ENCODE assay signal across 8 cellular contexts in the genomic region with DNA sequence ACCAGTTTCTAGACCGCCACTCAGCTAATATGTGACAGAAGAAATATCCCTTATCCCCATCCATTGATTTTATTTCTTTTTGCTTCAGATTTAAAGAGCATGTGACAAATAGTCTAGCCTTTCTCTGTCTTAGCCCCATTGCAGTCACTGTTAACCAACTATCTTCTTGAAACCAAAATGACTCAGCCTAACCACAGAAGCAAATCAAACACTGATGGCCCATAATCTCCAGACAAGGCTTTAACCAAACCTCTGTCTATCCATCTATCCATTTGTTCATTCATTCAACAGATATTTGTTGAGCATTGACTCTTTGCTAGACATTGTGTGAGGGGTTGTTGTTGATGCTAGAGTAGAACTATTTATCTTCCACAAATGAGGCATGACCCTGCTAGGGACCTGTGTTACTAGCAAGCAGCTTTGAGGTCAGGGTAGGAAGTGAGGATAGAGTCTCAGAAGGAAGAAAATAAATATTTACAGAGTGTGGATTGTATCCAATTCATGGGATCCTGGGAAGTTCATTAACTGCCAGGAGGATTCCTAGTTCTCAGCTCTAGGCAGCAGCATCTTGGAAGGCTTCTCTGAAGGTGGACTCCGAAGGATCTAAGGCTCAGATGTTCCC. TPM values are rescaled to one million over a fixed set of nuclear protein-coding genes. Genes with fewer than 3 reads are reported as not detected.
DNase-seq lines count a peak whose midpoint lies in the region; ATAC-seq and TF ChIP-seq lines count a peak whose summit lies in the region.

No MANE protein-coding gene starts in this region.

- no peaks in the 10 kb centered on the region for H3K4me1 ChIP-seq in naive thymus-derived CD4-positive, alpha-beta T cell (ENCODE audit: control insufficient read depth in 2 of 2, insufficient read depth in 2 of 2, low read length in 2 of 2)

- H3K27ac ChIP-seq in naive thymus-derived CD4-positive, alpha-beta T cell (ENCODE audit: low read depth, low read length): no peak overlapping the region

- POLR2A ChIA-PET in naive thymus-derived CD4-positive, alpha-beta T cell (lab: Charles Lee): interaction anchor here (0.9 kb wide), 1 partner anchor 12 kb away, joined by 4 read pairs; no protein-coding TSS in a partner anchor

- peaks cover 0 to 12% (median 0%) of the 10 kb centered on the region in 7 donors for H3K4me1 Mint-ChIP-seq in naive thymus-derived CD4-positive, alpha-beta T cell

- H3K36me3 ChIP-seq in naive thymus-derived CD4-positive, alpha-beta T cell (ENCODE audit: control insufficient read depth in 2 of 3, insufficient read depth in 3 of 3, low read length in 3 of 3): peaks cover 0 to 3% (median 0%) of the 10 kb centered on the region in 3 experiments

- H3K27me3 Mint-ChIP-seq in naive thymus-derived CD4-positive, alpha-beta T cell: no peaks in the 10 kb centered on the region

- CTCF ChIA-PET in naive thymus-derived CD4-positive, alpha-beta T cell (lab: Charles Lee): no interaction called here

- H3K27me3 ChIP-seq in naive thymus-derived CD4-positive, alpha-beta T cell (ENCODE audit: control insufficient read depth in 2 of 2, insufficient read depth in 2 of 2, low read length in 2 of 2): no peaks in the 10 kb centered on the region

- peak overlapping the region in 2 of 9 donors; percentile 34 to 65 for H3K27ac Mint-ChIP-seq in naive thymus-derived CD4-positive, alpha-beta T cell

- peaks cover 5 to 34% (median 16%) of the 10 kb centered on the region in 5 donors for H3K36me3 Mint-ChIP-seq in naive thymus-derived CD4-positive, alpha-beta T cell

- H3K4me3 ChIP-seq in epithelial cell of esophagus (ENCODE audit: low read length): no peak overlapping the region
- H3K4me3 ChIP-seq in naive thymus-derived CD4-positive, alpha-beta T cell (ENCODE audit: low read length): no peak overlapping the region

- peak; percentile 97 for ATAC-seq in GM18502 (IDR thresholded peaks at IDR 0.05; ENCODE audit: poor library complexity, unreplicated experiment)
- ATAC-seq in GM21576 (IDR thresholded peaks at IDR 0.05; ENCODE audit: unreplicated experiment): peak; percentile 84
- ATAC-seq in HG03460 (IDR thresholded peaks at IDR 0.05; ENCODE audit: unreplicated experiment): peak; percentile 98
- ATAC-seq in naive thymus-derived CD4-positive, alpha-beta T cell: no peak

- intact Hi-C loops in naive thymus-derived CD4-positive, alpha-beta T cell (cut with micrococcal nuclease): no loop called here

- DNase-seq in epithelial cell of esophagus (ENCODE audit: low read depth) (peak; percentile 7), NCI-H524 (lab: John Stamatoyannopoulos, UW) (no peak), putamen (ENCODE audit: low spot score) (no peak)
- no peak for DNase-seq in naive thymus-derived CD4-positive, alpha-beta T cell
- no peak for DNase-seq in stimulated activated CD4-positive, alpha-beta T cell treated with anti-CD3 and anti-CD28 coated beads, Interleukin-12 subunit alpha, Interleukin-12 subunit beta, amount 100 ng/mL, for 4 hours

- peaks cover 0 to 5% (median 0%) of the 10 kb centered on the region in 11 donors for H3K9me3 Mint-ChIP-seq in naive thymus-derived CD4-positive, alpha-beta T cell

- H3K9me3 ChIP-seq in naive thymus-derived CD4-positive, alpha-beta T cell (ENCODE audit: control insufficient read depth in 2 of 3, low read length in 3 of 3): no peaks in the 10 kb centered on the region

- no peak for TF ChIP-seq CTCF in epithelial cell of esophagus (IDR thresholded peaks at IDR 0.05; ENCODE audit: insufficient read depth, low read depth, low read length, missing control alignments)

- H3K4me3 Mint-ChIP-seq in naive thymus-derived CD4-positive, alpha-beta T cell: peak overlapping the region in 1 of 10 donors; percentile 64

RNA-seq across cellular contexts. Expression of a gene that starts 22.5 kb away (rescaled TPM):
- 10 to 100 TPM; 32.1 to 46.3 (median 41.5) TPM for total RNA-seq in naive thymus-derived CD4-positive, alpha-beta T cell
- polyA plus RNA-seq in naive thymus-derived CD4-positive, alpha-beta T cell: 100 to 1,000 TPM in 1 of 2 donors, 10 to 100 TPM in 1; 96.3 to 103 TPM

RNA-seq across cellular contexts. Expression of a gene that starts 22.8 kb away (rescaled TPM):
- 10 to 100 TPM; 12.5 to 40.1 (median 27.1) TPM for total RNA-seq in naive thymus-derived CD4-positive, alpha-beta T cell
- polyA plus RNA-seq in naive thymus-derived CD4-positive, alpha-beta T cell: 10 to 100 TPM; 10.9 to 11.2 TPM

RNA-seq across cellular contexts. Expression of a gene that starts 39.8 kb away (rescaled TPM):
- 100 to 1,000 TPM; 113 to 342 (median 282) TPM for total RNA-seq in naive thymus-derived CD4-positive, alpha-beta T cell
- polyA plus RNA-seq in naive thymus-derived CD4-positive, alpha-beta T cell: 1,000 to 10,000 TPM; 2,157 to 2,919 TPM

RNA-seq across cellular contexts. Expression of a gene that starts 44.6 kb away (rescaled TPM):
- total RNA-seq in naive thymus-derived CD4-positive, alpha-beta T cell: 10 to 100 TPM in 1 of 5 experiments, 1 to 10 TPM in 3, not detected in 1; 1.5 to 52.1 (median 3.9) TPM
- under 1 TPM; 0.06 to 0.14 TPM for polyA plus RNA-seq in naive thymus-derived CD4-positive, alpha-beta T cell

RNA-seq across cellular contexts. Expression of a gene that starts 54.7 kb away (rescaled TPM):
- total RNA-seq in naive thymus-derived CD4-positive, alpha-beta T cell: 10 to 100 TPM in 4 of 5 experiments, 1 to 10 TPM in 1; 2.1 to 18.1 (median 14.3) TPM
- polyA plus RNA-seq in naive thymus-derived CD4-positive, alpha-beta T cell: 1 to 10 TPM in 1 of 2 donors, under 1 TPM in 1; 0.52 to 1.7 TPM
